Comparison of ENCODE assay signal across 8 cellular contexts in genomic region chr12:12999959-13000615, GRCh38. TPM values are rescaled to one million over a fixed set of nuclear protein-coding genes. Genes with fewer than 3 reads are reported as not detected.
A peak's percentile ranks its signal among the peaks of the same experiment; 100 is the strongest.
DNase-seq lines count a peak whose midpoint lies in the region; ATAC-seq, FAIRE-seq and TF ChIP-seq lines count a peak whose summit lies in the region.

TSS of gene HEBP1 (minus strand) at chr12:13000265. CDS start at chr12:13000114, 151 bp downstream.

- H3K4me1 ChIP-seq in small intestine (ENCODE audit: control insufficient read depth in 2 of 2, insufficient read depth in 1 of 2, low read depth in 1 of 2, low read length in 1 of 2), result peaks cover 6 to 15% of the 10 kb centered on the region in 2 donors

- ATAC-seq in GM18873 (IDR thresholded peaks at IDR 0.05; ENCODE audit: low FRiP score, unreplicated experiment), result peak; percentile 63
- ATAC-seq in HG03159 (IDR thresholded peaks at IDR 0.05; ENCODE audit: unreplicated experiment), result peak; percentile 81

- H3K36me3 ChIP-seq in bronchial epithelial cell (ENCODE audit: control insufficient read depth, insufficient read depth, low read length) (no peaks in the 10 kb centered on the region), small intestine (ENCODE audit: control insufficient read depth in 2 of 2, insufficient read depth in 2 of 2, low read length in 2 of 2) (no peaks in the 10 kb centered on the region)

- DNase-seq in A172 (ENCODE audit: low spot score) (peak; percentile 54), NCI-H2227 (lab: John Stamatoyannopoulos, UW; ENCODE audit: unreplicated experiment) (peak; percentile 85), bronchial epithelial cell (ENCODE audit: low read depth) (peak; percentile 53), iPS-NIHi7 (ENCODE audit: extremely low spot score) (peak; percentile 97), small intestine (peak; percentile 90)
- peak; percentile 93 to 96 (median 94) for DNase-seq in activated CD4-positive, CD25-positive, alpha-beta regulatory T cell (lab: John Stamatoyannopoulos, UW)

- H3K27me3 ChIP-seq in bronchial epithelial cell (ENCODE audit: control insufficient read depth, insufficient read depth, low read length) (no peaks in the 10 kb centered on the region), small intestine (ENCODE audit: control insufficient read depth in 2 of 2, insufficient read depth in 2 of 2, low read length in 2 of 2) (no peaks in the 10 kb centered on the region)

- H3K9me3 ChIP-seq in small intestine (ENCODE audit: control insufficient read depth, low read depth), result no peaks in the 10 kb centered on the region

- TF ChIP-seq CTCF in bronchial epithelial cell (IDR thresholded peaks at IDR 0.05; ENCODE audit: insufficient read depth, low read length, severe bottlenecking), result no peak

- FAIRE-seq in bronchial epithelial cell (lab: Jason Lieb, UNC) (no peak), small intestine (lab: Jason Lieb, UNC) (no peak)

- H3K4me3 ChIP-seq in bronchial epithelial cell (ENCODE audit: low read depth, low read length) (peak within 1 kb of the TSS; percentile 76), small intestine (ENCODE audit: low read depth in 1 of 2, low read length in 2 of 2) (peak within 1 kb of the TSS; percentile 68 to 93)

- WGBS in small intestine, 3 donors, result 0 to 1% (median 0%) methylated on average over 43 to 69 of the region's 69 CpGs

- peak within 1 kb of the TSS; percentile 91 to 94 for H3K27ac ChIP-seq in small intestine (ENCODE audit: low read depth in 1 of 2, low read length in 1 of 2)

RNA-seq across cellular contexts. Expression of gene HEBP1, which starts in this region (rescaled TPM):
- 4.3 and 7.1 TPM in 2 replicates for total RNA-seq in A172 (2014; rRNA removed; shearing (Covaris generic))
- total RNA-seq in bronchial epithelial cell, result 4.2 and 6.1 TPM in 2 replicates
- 100 to 1,000 TPM; 214 to 642 (median 568) TPM for polyA plus RNA-seq in small intestine

Comparison
In these comparisons a context has a peak if more than half of its experiments do, and no peak if none do; other contexts are left out.
1. Peak in every context shown above with its lines: DNase-seq, ATAC-seq, H3K4me3 ChIP-seq and H3K27ac ChIP-seq.